In genomic region chr3:4826237-4827100, GRCh38 we compare ENCODE assay signal across 10 cellular contexts.
A peak's percentile ranks its signal among the peaks of the same experiment; 100 is the strongest.
DNase-seq lines count a peak whose midpoint lies in the region; ATAC-seq, FAIRE-seq and TF ChIP-seq lines count a peak whose summit lies in the region.
"Had no signal": no experiment of that assay in that cellular context is flagged by ENCODE, and none has a peak within 500 bp of the region (broad histone marks: within the 10 kb centered on the region; RNA-seq: fewer than 3 reads in every experiment).

No MANE protein-coding gene starts in this region.

- no peak for FAIRE-seq in GM19239 (lab: Jason Lieb, UNC)

- H3K36me3 Mint-ChIP-seq in activated CD4-positive, alpha-beta T cell treated with anti-CD3 and anti-CD28 coated beads, Interleukin-2, amount 10 ng/mL, durations not matched to agents 24 days and 14 days (ENCODE audit: low read depth), result peaks cover 65% of the 10 kb centered on the region

- no peaks in the 10 kb centered on the region for H3K27me3 ChIP-seq in effector memory CD4-positive, alpha-beta T cell (replicated peaks; ENCODE audit: control insufficient read depth, insufficient read depth, low read length, poor library complexity, severe bottlenecking)
- no peaks in the 10 kb centered on the region for H3K27me3 ChIP-seq in muscle layer of colon (ENCODE audit: control insufficient read depth in 1 of 2, insufficient read depth in 2 of 2, low read length in 2 of 2)
- no peaks in the 10 kb centered on the region for H3K27me3 ChIP-seq in upper lobe of right lung
- H3K27me3 ChIP-seq: BE2C had no signal

- no peaks in the 10 kb centered on the region for H3K27me3 Mint-ChIP-seq in activated CD4-positive, alpha-beta T cell treated with anti-CD3 and anti-CD28 coated beads, Interleukin-2, amount 10 ng/mL, durations not matched to agents 24 days and 14 days

- peak overlapping the region; percentile 100 for H3K27ac Mint-ChIP-seq in activated CD4-positive, alpha-beta T cell treated with anti-CD3 and anti-CD28 coated beads, Interleukin-2, amount 10 ng/mL, durations not matched to agents 24 days and 14 days

- no peak for TF ChIP-seq CTCF in upper lobe of right lung (IDR thresholded peaks at IDR 0.05)

- intact Hi-C loops in activated CD4-positive, alpha-beta T cell treated with anti-CD3 and anti-CD28 coated beads, Interleukin-2, amount 10 ng/mL, durations not matched to agents 24 days and 14 days (cut with micrococcal nuclease), result no loop called here
- intact Hi-C loops in upper lobe of right lung (cut with DNase I), result no loop called here

- H3K27ac ChIP-seq in effector memory CD4-positive, alpha-beta T cell (ENCODE audit: insufficient read depth, low read length, poor library complexity, severe bottlenecking), result peak overlapping the region; percentile 53
- H3K27ac ChIP-seq in muscle layer of colon (ENCODE audit: low read depth, low read length), result peak overlapping the region; percentile 27
- H3K27ac ChIP-seq in upper lobe of right lung, result peak overlapping the region; percentile 76

- H3K4me3 Mint-ChIP-seq in activated CD4-positive, alpha-beta T cell treated with anti-CD3 and anti-CD28 coated beads, Interleukin-2, amount 10 ng/mL, durations not matched to agents 24 days and 14 days, result peak overlapping the region; percentile 79

- H3K36me3 ChIP-seq in effector memory CD4-positive, alpha-beta T cell (ENCODE audit: control insufficient read depth, insufficient read depth, low read length), result no peaks in the 10 kb centered on the region
- peaks cover 14% of the 10 kb centered on the region for H3K36me3 ChIP-seq in muscle layer of colon (ENCODE audit: insufficient read depth, low read length)
- no peaks in the 10 kb centered on the region for H3K36me3 ChIP-seq in upper lobe of right lung
- H3K36me3 ChIP-seq: BE2C had no signal

- peak; percentile 62 for ATAC-seq in upper lobe of right lung

- peaks cover 89% of the 10 kb centered on the region for H3K4me1 Mint-ChIP-seq in activated CD4-positive, alpha-beta T cell treated with anti-CD3 and anti-CD28 coated beads, Interleukin-2, amount 10 ng/mL, durations not matched to agents 24 days and 14 days

- no peaks in the 10 kb centered on the region for H3K9me3 ChIP-seq in effector memory CD4-positive, alpha-beta T cell (ENCODE audit: control insufficient read depth, low read length)
- H3K9me3 ChIP-seq in muscle layer of colon (ENCODE audit: low read length) (no peaks in the 10 kb centered on the region), upper lobe of right lung (no peaks in the 10 kb centered on the region)
- H3K9me3 ChIP-seq: BE2C had no signal

- peaks cover 91% of the 10 kb centered on the region for H3K4me1 ChIP-seq in effector memory CD4-positive, alpha-beta T cell (ENCODE audit: control insufficient read depth, insufficient read depth, low read length, poor library complexity, severe bottlenecking)
- H3K4me1 ChIP-seq in muscle layer of colon (ENCODE audit: insufficient read depth, low read length), result peaks cover 33% of the 10 kb centered on the region
- H3K4me1 ChIP-seq in upper lobe of right lung, result peaks cover 65% of the 10 kb centered on the region
- H3K4me1 ChIP-seq: BE2C had no signal

- H3K4me3 ChIP-seq in effector memory CD4-positive, alpha-beta T cell (ENCODE audit: insufficient read depth, low read depth, low read length, poor library complexity, severe bottlenecking), result peak overlapping the region; percentile 23
- no peak overlapping the region for H3K4me3 ChIP-seq in muscle layer of colon (ENCODE audit: low read depth in 1 of 2, low read length in 2 of 2)
- no peak overlapping the region for H3K4me3 ChIP-seq in upper lobe of right lung

- DNase-seq in activated CD4-positive, alpha-beta T cell treated with anti-CD3 and anti-CD28 coated beads, Interleukin-2, amount 10 ng/mL, durations not matched to agents 24 days and 14 days, result peak; percentile 58
- no peak for DNase-seq in activated CD4-positive, alpha-beta T cell treated with anti-CD3 and anti-CD28 coated beads, Interleukin-2, amount 50 U/mL, for 4 hours
- DNase-seq in effector memory CD4-positive, alpha-beta T cell, result no peak
- DNase-seq in upper lobe of right lung, result peak; percentile 83
- no peak for DNase-seq in activated effector memory CD4-positive, alpha-beta T cell treated with anti-CD3 and anti-CD28 coated beads, Interleukin-2, amount 50 U/mL, for 16 hours
- DNase-seq in HCEC 1CT, result no peak
- no peak for DNase-seq in GM19239 (ENCODE audit: insufficient read length, low spot score)
- DNase-seq: BE2C, SIG-M5 had no signal

- H3K9me3 Mint-ChIP-seq in activated CD4-positive, alpha-beta T cell treated with anti-CD3 and anti-CD28 coated beads, Interleukin-2, amount 10 ng/mL, durations not matched to agents 24 days and 14 days, result peaks cover 4% of the 10 kb centered on the region

- H3K9ac ChIP-seq in muscle layer of colon (ENCODE audit: low read length), result no peak overlapping the region

Comparison
In these comparisons a context has a peak if more than half of its experiments do, and no peak if none do; other contexts are left out.
1. DNase-seq: peak in activated CD4-positive, alpha-beta T cell treated with anti-CD3 and anti-CD28 coated beads, Interleukin-2, amount 10 ng/mL, durations not matched to agents 24 days and 14 days (single experiment) and upper lobe of right lung (single experiment); none in activated CD4-positive, alpha-beta T cell treated with anti-CD3 and anti-CD28 coated beads, Interleukin-2, amount 50 U/mL, for 4 hours (0 of 2), effector memory CD4-positive, alpha-beta T cell (0 of 3), activated effector memory CD4-positive, alpha-beta T cell treated with anti-CD3 and anti-CD28 coated beads, Interleukin-2, amount 50 U/mL, for 16 hours (single experiment), HCEC 1CT (single experiment) and GM19239 (single experiment).
2. Peak in every context shown above with its lines, with median percentiles within 50 percentile points of each other: H3K27ac ChIP-seq.